22 cellular contexts compared by ENCODE assay signal in genomic region chr12:71950819-71951218, GRCh38. TPM values are rescaled to one million over a fixed set of nuclear protein-coding genes. Genes with fewer than 3 reads are reported as not detected.
DNase-seq lines count a peak whose midpoint lies in the region; ATAC-seq and TF ChIP-seq lines count a peak whose summit lies in the region.
"Had no signal": no experiment of that assay in that cellular context is flagged by ENCODE, and none has a peak within 500 bp of the region (broad histone marks: within the 10 kb centered on the region; RNA-seq: fewer than 3 reads in every experiment).

No MANE protein-coding gene starts in this region.

- no peaks in the 10 kb centered on the region for H3K23me2 ChIP-seq in H9 (ENCODE audit: insufficient read length, low read depth, low read length, poor library complexity, severe bottlenecking)

- H3K9me3 Mint-ChIP-seq in H9 = no peaks in the 10 kb centered on the region
- no peaks in the 10 kb centered on the region for H3K9me3 Mint-ChIP-seq in WTC11
- no peaks in the 10 kb centered on the region for H3K9me3 Mint-ChIP-seq in endothelial cell (ENCODE audit: unreplicated experiment)
- H3K9me3 Mint-ChIP-seq in stimulated activated naive B cell treated with anti-CD40 and anti-IgM and Interleukin-4, amounts not matched to agents 10 μg/mL and 1 μg/mL and 100 μg/mL, for 72 hours = no peaks in the 10 kb centered on the region
- H3K9me3 Mint-ChIP-seq: HFFc6 had no signal

- H2AFZ ChIP-seq in H9 (ENCODE audit: low read length) = no peak overlapping the region
- H2AFZ ChIP-seq: GM23248 had no signal

- H3K23ac ChIP-seq in H9 (ENCODE audit: insufficient read length, low read depth, low read length) = no peak overlapping the region

- H3K27me3 ChIP-seq in H9 (ENCODE audit: insufficient read depth, low read length) (no peaks in the 10 kb centered on the region), A673 (replicated peaks; ENCODE audit: insufficient read depth, low read depth, low read length, poor library complexity) (no peaks in the 10 kb centered on the region)

- no peaks in the 10 kb centered on the region for H3K79me1 ChIP-seq in H9 (ENCODE audit: insufficient read depth, low read depth, low read length, poor library complexity, severe bottlenecking)

- no peaks in the 10 kb centered on the region for H3K79me2 ChIP-seq in H9 (ENCODE audit: insufficient read depth, low read length)

- H4K8ac ChIP-seq in H9 (replicated peaks; ENCODE audit: insufficient read length, low read depth, low read length) = no peak overlapping the region

- H2BK12ac ChIP-seq in H9 (ENCODE audit: insufficient read length, low read depth, low read length) = peak overlapping the region; percentile 17

- TF ChIP-seq CTCF in H9 (conservative IDR thresholded peaks at IDR 0.05) (no peak), WTC11 (IDR thresholded peaks at IDR 0.05) (no peak), endothelial cell (IDR thresholded peaks at IDR 0.05; ENCODE audit: unreplicated experiment) (no peak), GM13977 (IDR thresholded peaks at IDR 0.05; ENCODE audit: extremely low read depth, insufficient read depth, missing control alignments) (no peak), A673 (conservative IDR thresholded peaks at IDR 0.05; ENCODE audit: low read depth, low read length) (no peak)

- no peak overlapping the region for H3K14ac ChIP-seq in H9 (ENCODE audit: insufficient read depth, low read length)

- CTCF ChIA-PET in WTC11 (lab: Charles Lee) = no interaction called here
- CTCF ChIA-PET in A673 (lab: Charles Lee) = no interaction called here

- H3K27ac Mint-ChIP-seq in H9 (peak overlapping the region in 2 of 3 experiments; percentile 4 to 98; a peak in 4 of 7 replicates), WTC11 (peak overlapping the region; percentile 92; the same call in 1 of the 2 replicates), endothelial cell (ENCODE audit: unreplicated experiment) (peak overlapping the region; percentile 23)
- H3K27ac Mint-ChIP-seq in stimulated activated naive B cell treated with anti-CD40 and anti-IgM and Interleukin-4, amounts not matched to agents 10 μg/mL and 1 μg/mL and 100 μg/mL, for 72 hours = peak overlapping the region; percentile 37
- H3K27ac Mint-ChIP-seq: HFFc6 had no signal

- H2AK5ac ChIP-seq in H9 (ENCODE audit: insufficient read length, low read length) = no peak overlapping the region

- peak overlapping the region; percentile 74; the same call in 1 of the 2 replicates for H3K4ac ChIP-seq in H9 (ENCODE audit: low read depth, low read length)

- H3K9me3 ChIP-seq in H9 (ENCODE audit: control insufficient read depth, low read depth, low read length) (no peaks in the 10 kb centered on the region), A673 (ENCODE audit: low read depth, low read length, poor library complexity, severe bottlenecking) (no peaks in the 10 kb centered on the region)
- H3K9me3 ChIP-seq: A549, HAP-1 had no signal

- no TSS peak for BruUV-seq in A673 (replicated peaks; lab: Mats Ljungman, UMichigan)

- H3K36me3 Mint-ChIP-seq in H9 (ENCODE audit: insufficient read depth in 1 of 3, low read depth in 3 of 3) (no peaks in the 10 kb centered on the region), WTC11 (no peaks in the 10 kb centered on the region), endothelial cell (ENCODE audit: low read depth, unreplicated experiment) (no peaks in the 10 kb centered on the region)
- no peaks in the 10 kb centered on the region for H3K36me3 Mint-ChIP-seq in stimulated activated naive B cell treated with anti-CD40 and anti-IgM and Interleukin-4, amounts not matched to agents 10 μg/mL and 1 μg/mL and 100 μg/mL, for 72 hours
- H3K36me3 Mint-ChIP-seq: CD4-positive, alpha-beta memory T cell had no signal

- no peak overlapping the region for H3K56ac ChIP-seq in H9 (ENCODE audit: insufficient read length, low read depth, low read length)

- H3K4me1 ChIP-seq in H9 (ENCODE audit: insufficient read depth, low read length) (peaks cover 23% of the 10 kb centered on the region), A673 (ENCODE audit: insufficient read depth, low read length, poor library complexity, severe bottlenecking) (peaks cover 25% of the 10 kb centered on the region)
- H3K4me1 ChIP-seq: A549 had no signal

- no peak overlapping the region for H2BK5ac ChIP-seq in H9 (ENCODE audit: insufficient read length, low read length)

- H3K18ac ChIP-seq in H9 (ENCODE audit: insufficient read length, low read depth, low read length) = peak overlapping the region; percentile 33

- H3K4me3 ChIP-seq in A673 (ENCODE audit: low read depth, low read length, poor library complexity, severe bottlenecking) = no peak overlapping the region
- H3K4me3 ChIP-seq: A549, GM23248, HAP-1 had no signal

- no peaks in the 10 kb centered on the region for H3K36me3 ChIP-seq in A673 (ENCODE audit: insufficient read depth, low read length, poor library complexity, severe bottlenecking)
- H3K36me3 ChIP-seq: HAP-1 had no signal

- WGBS in H9 (ENCODE audit: extremely low coverage, insufficient read length, low lambda C conversion rate) = no CpG with 5 or more reads among the region's 4 CpGs

- H3K4me3 Mint-ChIP-seq in H9 = no peak overlapping the region
- no peak overlapping the region for H3K4me3 Mint-ChIP-seq in WTC11
- H3K4me3 Mint-ChIP-seq in endothelial cell (ENCODE audit: unreplicated experiment) = no peak overlapping the region
- H3K4me3 Mint-ChIP-seq in stimulated activated naive B cell treated with anti-CD40 and anti-IgM and Interleukin-4, amounts not matched to agents 10 μg/mL and 1 μg/mL and 100 μg/mL, for 72 hours = no peak overlapping the region
- H3K4me3 Mint-ChIP-seq: CD4-positive, alpha-beta memory T cell; HFFc6 had no signal

- no peak overlapping the region for H4K5ac ChIP-seq in H9 (ENCODE audit: insufficient read length, low read depth, low read length)

- no peak overlapping the region for H3T11ph ChIP-seq in H9 (ENCODE audit: low read length)

- H2BK120ac ChIP-seq in H9 (ENCODE audit: low read depth, low read length, poor library complexity, severe bottlenecking) = no peak overlapping the region

- H3K4me2 ChIP-seq in H9 (ENCODE audit: insufficient read depth, insufficient read length, low read length) = no peak overlapping the region
- H3K4me2 ChIP-seq: A549 had no signal

- in situ Hi-C loops in GM13977 (cut with MboI; ENCODE audit: low pct_unique_long_range_greater_than_20kb, low sequenced_read_pairs, unreplicated experiment) = no loop called here

- no peak overlapping the region for H3K27ac ChIP-seq in H9 (ENCODE audit: insufficient read length, low read depth, low read length)
- no peak overlapping the region for H3K27ac ChIP-seq in A673 (ENCODE audit: low read depth, low read length, poor library complexity, severe bottlenecking)
- H3K27ac ChIP-seq: A549, GM23248 had no signal

- no peak for ATAC-seq in WTC11
- no peak for ATAC-seq in stimulated activated naive B cell treated with anti-CD40 and anti-IgM and Interleukin-4, amounts not matched to agents 10 μg/mL and 1 μg/mL and 100 μg/mL, for 72 hours (replicated peaks)
- ATAC-seq: A549 had no signal

- H2BK15ac ChIP-seq in H9 (ENCODE audit: low read depth, low read length) = no peak overlapping the region

- H3K27me3 Mint-ChIP-seq in H9 (ENCODE audit: low read depth) (no peaks in the 10 kb centered on the region), WTC11 (ENCODE audit: low read depth) (peaks cover 3% of the 10 kb centered on the region), endothelial cell (ENCODE audit: unreplicated experiment) (peaks cover 2% of the 10 kb centered on the region)
- H3K27me3 Mint-ChIP-seq in stimulated activated naive B cell treated with anti-CD40 and anti-IgM and Interleukin-4, amounts not matched to agents 10 μg/mL and 1 μg/mL and 100 μg/mL, for 72 hours = peaks cover 24 to 41% of the 10 kb centered on the region in 2 donors

- peak overlapping the region; percentile 20 for H4K91ac ChIP-seq in H9 (ENCODE audit: insufficient read length, low read depth, low read length)

- peaks cover 73 to 81% of the 10 kb centered on the region in 2 experiments for H3K4me1 Mint-ChIP-seq in H9
- H3K4me1 Mint-ChIP-seq in WTC11 = peaks cover 85% of the 10 kb centered on the region
- H3K4me1 Mint-ChIP-seq in endothelial cell (ENCODE audit: unreplicated experiment) = peaks cover 54% of the 10 kb centered on the region
- no peaks in the 10 kb centered on the region for H3K4me1 Mint-ChIP-seq in stimulated activated naive B cell treated with anti-CD40 and anti-IgM and Interleukin-4, amounts not matched to agents 10 μg/mL and 1 μg/mL and 100 μg/mL, for 72 hours
- H3K4me1 Mint-ChIP-seq: CD4-positive, alpha-beta memory T cell had no signal

- no peaks in the 10 kb centered on the region for H4K20me1 ChIP-seq in H9 (ENCODE audit: control insufficient read depth, insufficient read depth, insufficient read length)

- POLR2A ChIA-PET in WTC11 (lab: Charles Lee) (no interaction called here), A673 (lab: Charles Lee; ENCODE audit: low non-redundant PET) (no interaction called here)

- no peak overlapping the region for H2BK20ac ChIP-seq in H9 (ENCODE audit: low read depth, low read length, poor library complexity, severe bottlenecking)

- DNase-seq in H9 (no peak), WTC11 (ENCODE audit: low spot score) (no peak), endothelial cell (ENCODE audit: low spot score) (no peak), GM13977 (ENCODE audit: low spot score) (no peak), cerebellum (ENCODE audit: low spot score) (no peak), A673 (ENCODE audit: low spot score) (no peak)
- DNase-seq in stimulated activated naive B cell treated with anti-CD40 and anti-IgM and Interleukin-4, amounts not matched to agents 10 μg/mL and 1 μg/mL and 100 μg/mL, for 72 hours = no peak
- DNase-seq: 8988T; C1 segment of cervical spinal cord; Calu3; CD4-positive, alpha-beta memory T cell; COR-L47; DMS53; DMS79 treated with DMSO at 0.1 percent for 48 hours; GF-D8; GM23248; HFFc6 had no signal

- intact Hi-C loops in A673 (cut with micrococcal nuclease; ENCODE audit: unreplicated experiment) = no loop called here

- H3K9ac ChIP-seq in H9 (ENCODE audit: extremely low read depth, insufficient read length, low read length) = no peak overlapping the region
- H3K9ac ChIP-seq: GM23248 had no signal

TF ChIP-seq in WTC11, 78 proteins besides CTCF, POLR2A, EP300 and RAD21:
- no peak for TF ChIP-seq SMAD4 (CRISPR knock-in tag; IDR thresholded peaks at IDR 0.05)

RNA-seq across cellular contexts. Expression of gene TPH2, which starts 12.2 kb away (rescaled TPM):
- 0.66 and 0.83 TPM in 2 replicates for total RNA-seq in H9 (2021)
- 0.55 to 0.83 TPM (median 0.64 TPM) in 3 replicates for total RNA-seq in WTC11 (2021)
- total RNA-seq in endothelial cell (ENCODE audit: unreplicated experiment) = 0.10 TPM
- 1.00 TPM for total RNA-seq in cerebellum
- total RNA-seq in A673 (2021) = 0.82 and 0.96 TPM in 2 replicates
- total RNA-seq: Daoy, G401, GM23248, H4, HFFc6 had no signal

Comparison
In these comparisons a context has a peak if more than half of its experiments do, and no peak if none do; other contexts are left out.
1. H3K27ac Mint-ChIP-seq: peak in every context shown above with its lines; median percentile 92 in WTC11; 51 in H9; 37 in stimulated activated naive B cell treated with anti-CD40 and anti-IgM and Interleukin-4, amounts not matched to agents 10 μg/mL and 1 μg/mL and 100 μg/mL, for 72 hours; 23 in endothelial cell.